1 cellular context compared by ENCODE assay signal in the genomic region with DNA sequence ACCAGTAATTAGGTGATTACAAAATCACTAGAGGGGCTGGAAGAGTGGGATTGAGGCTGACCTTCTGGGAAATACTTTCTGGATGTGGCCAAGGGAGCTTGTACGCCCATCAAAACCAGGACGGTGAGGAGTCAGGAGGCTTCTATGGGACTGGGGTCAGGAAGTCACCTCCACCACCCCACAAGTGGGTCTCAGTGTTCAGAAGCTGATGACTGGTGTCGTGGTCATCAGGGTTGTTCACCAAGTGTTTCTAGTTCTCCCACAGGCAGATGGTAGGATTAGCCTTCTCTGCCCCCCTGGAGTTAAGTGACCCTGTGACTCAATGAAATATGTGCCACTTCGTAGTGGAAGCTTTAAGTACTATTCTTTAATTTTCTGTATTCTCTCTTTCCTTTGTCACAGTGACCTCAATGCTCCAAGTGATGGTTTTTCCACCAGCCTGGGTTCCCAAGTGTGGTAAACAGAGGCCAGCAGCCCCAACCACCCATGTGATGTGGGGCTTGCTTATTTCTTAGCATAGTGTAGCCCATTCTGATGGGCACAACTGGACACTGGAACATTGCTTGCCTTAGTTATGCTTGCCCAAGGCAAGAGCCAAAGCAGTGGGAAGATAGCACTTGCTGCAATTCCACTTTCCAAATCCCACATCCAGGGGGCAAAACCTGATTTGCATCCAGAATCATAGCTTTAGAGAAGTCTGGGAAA.
TF ChIP-seq lines count a peak whose summit lies in the region.

No MANE protein-coding gene starts in this region.

TF ChIP-seq in IMR-90, 13 proteins besides CTCF, POLR2A, EP300 and RAD21:
- TF ChIP-seq, protein P1, sequence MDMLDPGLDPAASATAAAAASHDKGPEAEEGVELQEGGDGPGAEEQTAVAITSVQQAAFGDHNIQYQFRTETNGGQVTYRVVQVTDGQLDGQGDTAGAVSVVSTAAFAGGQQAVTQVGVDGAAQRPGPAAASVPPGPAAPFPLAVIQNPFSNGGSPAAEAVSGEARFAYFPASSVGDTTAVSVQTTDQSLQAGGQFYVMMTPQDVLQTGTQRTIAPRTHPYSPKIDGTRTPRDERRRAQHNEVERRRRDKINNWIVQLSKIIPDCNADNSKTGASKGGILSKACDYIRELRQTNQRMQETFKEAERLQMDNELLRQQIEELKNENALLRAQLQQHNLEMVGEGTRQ (IDR thresholded peaks at IDR 0.05; ENCODE audit: low read depth, low read length) = no peak
- no peak for TF ChIP-seq RCOR1 (IDR thresholded peaks at IDR 0.05; ENCODE audit: insufficient replicate concordance, low read length)
- TF ChIP-seq, protein P2, sequence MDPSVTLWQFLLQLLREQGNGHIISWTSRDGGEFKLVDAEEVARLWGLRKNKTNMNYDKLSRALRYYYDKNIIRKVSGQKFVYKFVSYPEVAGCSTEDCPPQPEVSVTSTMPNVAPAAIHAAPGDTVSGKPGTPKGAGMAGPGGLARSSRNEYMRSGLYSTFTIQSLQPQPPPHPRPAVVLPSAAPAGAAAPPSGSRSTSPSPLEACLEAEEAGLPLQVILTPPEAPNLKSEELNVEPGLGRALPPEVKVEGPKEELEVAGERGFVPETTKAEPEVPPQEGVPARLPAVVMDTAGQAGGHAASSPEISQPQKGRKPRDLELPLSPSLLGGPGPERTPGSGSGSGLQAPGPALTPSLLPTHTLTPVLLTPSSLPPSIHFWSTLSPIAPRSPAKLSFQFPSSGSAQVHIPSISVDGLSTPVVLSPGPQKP (IDR thresholded peaks at IDR 0.05; ENCODE audit: borderline replicate concordance, low read depth, low read length) = no peak
- no peak for TF ChIP-seq MAFK (IDR thresholded peaks at IDR 0.05; ENCODE audit: low read depth, low read length)
- TF ChIP-seq BHLHE40 (IDR thresholded peaks at IDR 0.05; ENCODE audit: low read depth, low read length) = no peak
- TF ChIP-seq RFX5 (IDR thresholded peaks at IDR 0.05; ENCODE audit: low read depth, low read length) = no peak
- TF ChIP-seq CEBPB (IDR thresholded peaks at IDR 0.05; ENCODE audit: low read depth, low read length) = no peak
- no peak for TF ChIP-seq SMC3 (IDR thresholded peaks at IDR 0.05; ENCODE audit: low read depth, low read length)
- TF ChIP-seq MXI1 (IDR thresholded peaks at IDR 0.05; ENCODE audit: borderline replicate concordance, low read depth, low read length) = no peak
- no peak for TF ChIP-seq NFE2L2 (IDR thresholded peaks at IDR 0.05; ENCODE audit: low read depth, low read length)
- TF ChIP-seq FOS (IDR thresholded peaks at IDR 0.05; ENCODE audit: low read depth, low read length) = no peak
- no peak for TF ChIP-seq CHD1 (IDR thresholded peaks at IDR 0.05; ENCODE audit: low read depth, low read length)
- TF ChIP-seq MAZ (IDR thresholded peaks at IDR 0.05; ENCODE audit: borderline replicate concordance, low read depth, low read length) = no peak
TF ChIP-seq in IMR-90: peak in this region for 0.
